ENCODE assay signal across 13 cellular contexts in the genomic region with DNA sequence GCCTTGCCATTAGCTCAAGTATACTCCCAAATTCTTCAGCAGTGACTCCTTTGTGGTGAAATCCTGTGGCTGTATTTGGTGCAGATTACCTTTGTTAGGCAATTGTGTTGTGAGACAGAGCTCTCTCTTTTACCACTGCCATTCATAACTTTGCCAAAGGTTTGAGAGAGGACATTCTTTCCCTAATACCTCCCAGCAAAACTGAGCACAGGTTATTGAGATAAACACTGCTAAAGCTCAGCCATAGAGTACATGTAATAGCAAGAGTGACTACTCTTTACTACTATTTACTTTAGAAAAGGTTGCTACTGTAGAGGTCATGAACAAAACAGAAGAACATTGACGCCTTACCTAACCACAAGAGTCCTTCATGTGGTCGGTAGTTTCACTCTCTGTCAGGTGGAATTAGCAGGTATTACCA.
A peak's percentile ranks its signal among the peaks of the same experiment; 100 is the strongest.
DNase-seq lines count a peak whose midpoint lies in the region; ATAC-seq and TF ChIP-seq lines count a peak whose summit lies in the region.
"Had no signal": no experiment of that assay in that cellular context is flagged by ENCODE, and none has a peak within 500 bp of the region (broad histone marks: within the 10 kb centered on the region; RNA-seq: fewer than 3 reads in every experiment).

No MANE protein-coding gene starts in this region.

- no peak overlapping the region for H3K4me3 ChIP-seq in fibroblast of mammary gland (ENCODE audit: control insufficient read depth, low read depth, low read length)
- no peak overlapping the region for H3K4me3 ChIP-seq in naive thymus-derived CD4-positive, alpha-beta T cell (ENCODE audit: low read length)
- H3K4me3 ChIP-seq: thyroid gland had no signal

- ATAC-seq in GM21515 (IDR thresholded peaks at IDR 0.05; ENCODE audit: unreplicated experiment), result no peak
- no peak for ATAC-seq in naive thymus-derived CD4-positive, alpha-beta T cell

- no peak overlapping the region for H3K27ac ChIP-seq in naive thymus-derived CD4-positive, alpha-beta T cell (ENCODE audit: low read depth, low read length)
- H3K27ac ChIP-seq: thyroid gland had no signal

- no peak overlapping the region for H3K27ac Mint-ChIP-seq in naive thymus-derived CD4-positive, alpha-beta T cell

- no peaks in the 10 kb centered on the region for H3K4me1 ChIP-seq in naive thymus-derived CD4-positive, alpha-beta T cell (ENCODE audit: control insufficient read depth in 2 of 2, insufficient read depth in 2 of 2, low read length in 2 of 2)
- H3K4me1 ChIP-seq: thyroid gland had no signal

- POLR2A ChIA-PET in naive thymus-derived CD4-positive, alpha-beta T cell (lab: Charles Lee), result no interaction called here

- peaks cover 0 to 3% (median 0%) of the 10 kb centered on the region in 7 donors for H3K4me1 Mint-ChIP-seq in naive thymus-derived CD4-positive, alpha-beta T cell

- H3K9me3 ChIP-seq in naive thymus-derived CD4-positive, alpha-beta T cell (ENCODE audit: control insufficient read depth in 2 of 3, low read length in 3 of 3), result no peaks in the 10 kb centered on the region
- H3K9me3 ChIP-seq: thyroid gland had no signal

- no peaks in the 10 kb centered on the region for H3K27me3 Mint-ChIP-seq in naive thymus-derived CD4-positive, alpha-beta T cell

- H3K27me3 ChIP-seq in naive thymus-derived CD4-positive, alpha-beta T cell (ENCODE audit: control insufficient read depth in 2 of 2, insufficient read depth in 2 of 2, low read length in 2 of 2), result no peaks in the 10 kb centered on the region
- H3K27me3 ChIP-seq: thyroid gland had no signal

- intact Hi-C loops in naive thymus-derived CD4-positive, alpha-beta T cell (cut with micrococcal nuclease), result no loop called here

- DNase-seq in HCEC 1CT (peak; percentile 74), RPMI8226 (peak; percentile 15), fibroblast of mammary gland (ENCODE audit: low read depth) (peak; percentile 63), stromal cell of bone marrow (ENCODE audit: low read depth) (peak; percentile 25), NCI-H1694 treated with DMSO at 0.1 percent for 48 hours (lab: John Stamatoyannopoulos, UW) (no peak)
- no peak for DNase-seq in naive thymus-derived CD4-positive, alpha-beta T cell
- DNase-seq: activated CD4-positive, CD25-positive, alpha-beta regulatory T cell; activated T-cell treated with anti-CD3 and anti-CD28 coated beads, Interleukin-2, amount 50 U/mL, for 1 hour; anterior cingulate cortex; effector CD4-positive, alpha-beta T cell; hypothalamus; thyroid gland had no signal

- CTCF ChIA-PET in naive thymus-derived CD4-positive, alpha-beta T cell (lab: Charles Lee), result no interaction called here

- no peaks in the 10 kb centered on the region for H3K36me3 Mint-ChIP-seq in naive thymus-derived CD4-positive, alpha-beta T cell

- H3K36me3 ChIP-seq in naive thymus-derived CD4-positive, alpha-beta T cell (ENCODE audit: control insufficient read depth in 2 of 3, insufficient read depth in 3 of 3, low read length in 3 of 3), result no peaks in the 10 kb centered on the region
- H3K36me3 ChIP-seq: thyroid gland had no signal

- no peak for TF ChIP-seq CTCF in fibroblast of mammary gland (conservative IDR thresholded peaks at IDR 0.05; ENCODE audit: control insufficient read depth, insufficient read depth, low read depth, low read length)

- peaks cover 0 to 8% (median 2%) of the 10 kb centered on the region in 11 donors for H3K9me3 Mint-ChIP-seq in naive thymus-derived CD4-positive, alpha-beta T cell

- H3K4me3 Mint-ChIP-seq in naive thymus-derived CD4-positive, alpha-beta T cell, result no peak overlapping the region

Comparison
In these comparisons a context has a peak if more than half of its experiments do, and no peak if none do; other contexts are left out.
1. DNase-seq: peak in HCEC 1CT (single experiment), RPMI8226 (single experiment), fibroblast of mammary gland (single experiment) and stromal cell of bone marrow (single experiment); none in naive thymus-derived CD4-positive, alpha-beta T cell (0 of 9) and NCI-H1694 treated with DMSO at 0.1 percent for 48 hours (single experiment).